1 cellular context compared by ENCODE assay signal in the genomic region with DNA sequence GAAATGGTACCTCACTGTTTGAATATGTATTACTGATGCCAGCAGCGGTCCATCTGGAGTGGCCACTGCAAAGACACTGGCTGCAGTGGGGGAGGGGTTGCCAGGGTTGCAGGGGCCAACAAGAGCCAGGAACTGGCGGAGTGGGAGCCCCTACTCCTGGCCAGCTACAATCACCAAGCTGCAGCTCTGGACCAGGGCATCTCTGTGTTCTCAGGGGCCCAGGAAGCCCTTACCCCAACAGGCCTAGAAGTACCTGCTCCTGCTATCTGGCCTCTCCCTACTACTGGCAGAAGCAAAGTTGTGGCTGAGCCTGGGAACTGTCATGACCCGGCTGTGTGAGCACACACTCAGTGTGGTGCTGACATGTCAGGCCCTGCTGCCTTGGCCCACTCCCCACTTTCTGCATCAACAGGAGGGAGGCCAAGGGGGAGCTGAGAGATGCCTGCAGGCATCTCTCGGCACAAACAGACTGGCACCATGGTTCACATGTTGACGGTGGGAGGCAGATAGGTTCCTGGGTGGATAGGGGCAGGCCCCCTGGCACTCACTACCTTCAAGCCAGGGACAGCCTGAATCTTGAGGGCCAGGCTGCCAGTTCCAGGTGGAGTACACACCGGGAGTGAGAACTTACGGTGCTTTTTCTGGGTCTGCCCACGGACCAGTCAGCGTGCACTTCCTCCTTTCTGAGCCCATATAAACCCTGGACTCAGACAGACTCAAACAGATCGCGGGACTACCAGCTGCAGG.
TF ChIP-seq lines count a peak whose summit lies in the region.

No MANE protein-coding gene starts in this region.

TF ChIP-seq in H1, 55 proteins besides CTCF, POLR2A, EP300 and RAD21:
- TF ChIP-seq EZH2 (IDR thresholded peaks at IDR 0.05; ENCODE audit: low read depth, low read length, severe bottlenecking) (no peak), TCF12 (IDR thresholded peaks at IDR 0.05; ENCODE audit: low read depth, low read length) (no peak), SAP30 (IDR thresholded peaks at IDR 0.05; ENCODE audit: insufficient read depth, insufficient replicate concordance, low read length) (no peak), SIX5 (IDR thresholded peaks at IDR 0.05; ENCODE audit: low read depth, low read length) (no peak), NANOG (IDR thresholded peaks at IDR 0.05; ENCODE audit: insufficient read depth, low read depth, low read length, poor library complexity, severe bottlenecking) (no peak), CHD7 (IDR thresholded peaks at IDR 0.05; ENCODE audit: insufficient replicate concordance, low read length) (no peak), CBX8 (IDR thresholded peaks at IDR 0.05; ENCODE audit: borderline replicate concordance, low read depth, low read length) (no peak), TEAD4 (IDR thresholded peaks at IDR 0.05; ENCODE audit: low read depth, low read length) (no peak), KDM1A (IDR thresholded peaks at IDR 0.05; ENCODE audit: borderline replicate concordance, low read length) (no peak), SRF (IDR thresholded peaks at IDR 0.05; ENCODE audit: low read depth, low read length) (no peak), JUN (IDR thresholded peaks at IDR 0.05; ENCODE audit: low read depth, low read length) (no peak), RBBP5 (IDR thresholded peaks at IDR 0.05; ENCODE audit: borderline replicate concordance, low read depth, low read length) (no peak)
- TF ChIP-seq, protein P1, sequence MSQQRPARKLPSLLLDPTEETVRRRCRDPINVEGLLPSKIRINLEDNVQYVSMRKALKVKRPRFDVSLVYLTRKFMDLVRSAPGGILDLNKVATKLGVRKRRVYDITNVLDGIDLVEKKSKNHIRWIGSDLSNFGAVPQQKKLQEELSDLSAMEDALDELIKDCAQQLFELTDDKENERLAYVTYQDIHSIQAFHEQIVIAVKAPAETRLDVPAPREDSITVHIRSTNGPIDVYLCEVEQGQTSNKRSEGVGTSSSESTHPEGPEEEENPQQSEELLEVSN (IDR thresholded peaks at IDR 0.05), result no peak
TF ChIP-seq in H1: peak in this region for 0.
